ENCODE assay signal across 1 cellular context in the genomic region with DNA sequence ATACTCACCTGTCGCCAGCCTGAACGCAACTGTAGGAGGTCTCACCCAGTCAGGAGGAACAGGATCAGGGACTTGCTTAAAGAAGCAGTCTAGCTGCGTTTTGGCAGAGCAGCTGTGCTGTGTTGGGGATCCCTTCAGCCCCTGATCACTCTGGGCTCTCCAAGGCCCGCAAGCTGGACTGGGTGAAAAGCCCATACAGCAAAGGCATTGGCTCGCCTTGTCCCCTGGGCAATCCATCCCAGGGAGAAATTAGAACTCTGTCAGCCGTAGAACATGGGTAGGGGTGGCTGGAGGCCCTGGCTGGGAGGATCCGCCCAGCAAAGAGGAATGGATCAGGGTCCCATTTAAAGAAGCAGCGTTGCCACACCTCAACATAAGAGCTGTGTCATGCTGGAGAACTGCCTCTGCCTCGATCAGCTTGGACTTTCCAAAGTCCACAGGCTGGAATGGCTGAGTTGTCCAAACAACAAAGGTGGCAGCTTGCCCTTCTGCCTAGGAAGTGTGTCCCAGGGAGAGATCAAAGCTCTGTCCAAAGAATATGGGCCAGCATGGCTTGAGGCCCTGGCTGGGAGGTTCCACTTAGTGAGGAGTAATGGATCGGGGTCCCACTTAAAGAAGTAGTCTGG.
A peak's percentile ranks its signal among the peaks of the same experiment; 100 is the strongest.
TF ChIP-seq lines count a peak whose summit lies in the region.

No MANE protein-coding gene starts in this region.

TF ChIP-seq in HepG2, 621 proteins besides CTCF, POLR2A, EP300 and RAD21 (continued from another document):
- TF ChIP-seq ZHX2 (IDR thresholded peaks at IDR 0.05; ENCODE audit: low read depth) (0 out of 2 replicates have a peak, but pooled peaks have one; percentile 19), ZHX2 (CRISPR knock-in tag; IDR thresholded peaks at IDR 0.05; ENCODE audit: borderline replicate concordance) (no peak), POLR2AphosphoS5 (IDR thresholded peaks at IDR 0.05; ENCODE audit: low read depth, low read length) (no peak), NR2F6 (IDR thresholded peaks at IDR 0.05) (no peak), NR2F6 (CRISPR knock-in tag; IDR thresholded peaks at IDR 0.05) (peak; percentile 32; the same call in 1 of the 2 replicates), ARHGAP35 (CRISPR knock-in tag; IDR thresholded peaks at IDR 0.05; ENCODE audit: borderline replicate concordance) (no peak), ZNF691 (CRISPR knock-in tag; IDR thresholded peaks at IDR 0.05; ENCODE audit: borderline replicate concordance, low read depth) (no peak), ETV5 (CRISPR knock-in tag; IDR thresholded peaks at IDR 0.05; ENCODE audit: borderline replicate concordance) (no peak), RERE (CRISPR knock-in tag; IDR thresholded peaks at IDR 0.05; ENCODE audit: low read depth) (no peak), ZSCAN25 (CRISPR knock-in tag; IDR thresholded peaks at IDR 0.05) (no peak), HMGXB3 (CRISPR knock-in tag; IDR thresholded peaks at IDR 0.05; ENCODE audit: borderline replicate concordance) (no peak), PCBP2 (optimal IDR thresholded peaks at IDR 0.05; ENCODE audit: low read depth, low read length, poor library complexity, severe bottlenecking) (no peak), E2F5 (CRISPR knock-in tag; conservative IDR thresholded peaks at IDR 0.05) (no peak), ZNF713 (CRISPR knock-in tag; IDR thresholded peaks at IDR 0.05) (no peak)
